In genomic region chr3:43405888-43406636, GRCh38 we compare ENCODE assay signal across 14 cellular contexts.
DNase-seq lines count a peak whose midpoint lies in the region; ATAC-seq, FAIRE-seq and TF ChIP-seq lines count a peak whose summit lies in the region.
"Had no signal": no experiment of that assay in that cellular context is flagged by ENCODE, and none has a peak within 500 bp of the region (broad histone marks: within the 10 kb centered on the region; RNA-seq: fewer than 3 reads in every experiment).

No MANE protein-coding gene starts in this region.

- H3K9me3 ChIP-seq in naive thymus-derived CD4-positive, alpha-beta T cell (ENCODE audit: control insufficient read depth in 2 of 3, low read length in 3 of 3), result no peaks in the 10 kb centered on the region

- H3K27ac Mint-ChIP-seq in naive thymus-derived CD4-positive, alpha-beta T cell, result peak overlapping the region in 1 of 9 donors; percentile 51
- H3K27ac Mint-ChIP-seq: activated CD4-positive, alpha-beta memory T cell treated with anti-CD3 and anti-CD28 coated beads, Interleukin-2, amount 10 ng/mL, durations not matched to agents 7 days and 5 days; activated naive CD8-positive, alpha-beta T cell; naive B cell had no signal

- peaks cover 0 to 10% (median 4%) of the 10 kb centered on the region in 5 donors for H3K36me3 Mint-ChIP-seq in naive thymus-derived CD4-positive, alpha-beta T cell
- H3K36me3 Mint-ChIP-seq: naive B cell had no signal

- ATAC-seq in naive thymus-derived CD4-positive, alpha-beta T cell, result peak; percentile 61
- no peak for ATAC-seq in HG03280 (IDR thresholded peaks at IDR 0.05; ENCODE audit: unreplicated experiment)
- ATAC-seq in HG03139 (IDR thresholded peaks at IDR 0.05; ENCODE audit: unreplicated experiment), result no peak

- POLR2A ChIA-PET in naive thymus-derived CD4-positive, alpha-beta T cell (lab: Charles Lee), result interaction anchor here (0.6 kb wide), 1 partner anchor 10 kb away, joined by 3 read pairs; no protein-coding TSS in a partner anchor

- TF ChIP-seq CTCF in epithelial cell of esophagus (IDR thresholded peaks at IDR 0.05; ENCODE audit: insufficient read depth, low read depth, low read length, missing control alignments), result no peak

- H3K4me3 ChIP-seq in epithelial cell of esophagus (ENCODE audit: low read length), result no peak overlapping the region
- no peak overlapping the region for H3K4me3 ChIP-seq in naive thymus-derived CD4-positive, alpha-beta T cell (ENCODE audit: low read length)

- peaks cover 0 to 1% (median 0%) of the 10 kb centered on the region in 11 donors for H3K9me3 Mint-ChIP-seq in naive thymus-derived CD4-positive, alpha-beta T cell
- H3K9me3 Mint-ChIP-seq: activated CD4-positive, alpha-beta memory T cell treated with anti-CD3 and anti-CD28 coated beads, Interleukin-2, amount 10 ng/mL, durations not matched to agents 7 days and 5 days; CD4-positive, CD25-positive, alpha-beta regulatory T cell; naive B cell had no signal

- peaks cover 0 to 14% (median 0%) of the 10 kb centered on the region in 7 donors for H3K4me1 Mint-ChIP-seq in naive thymus-derived CD4-positive, alpha-beta T cell
- H3K4me1 Mint-ChIP-seq: activated CD4-positive, alpha-beta memory T cell treated with anti-CD3 and anti-CD28 coated beads, Interleukin-2, amount 10 ng/mL, durations not matched to agents 7 days and 5 days; naive B cell had no signal

- intact Hi-C loops in naive thymus-derived CD4-positive, alpha-beta T cell (cut with micrococcal nuclease), result no loop called here

- DNase-seq in Daoy (ENCODE audit: low read depth) (peak; percentile 58), RPMI7951 (ENCODE audit: low read depth) (peak; percentile 81), epithelial cell of esophagus (ENCODE audit: low read depth) (peak; percentile 9), GM19239 (ENCODE audit: insufficient read length, low spot score) (no peak)
- DNase-seq in naive thymus-derived CD4-positive, alpha-beta T cell, result no peak
- DNase-seq in activated CD4-positive, CD25-positive, alpha-beta regulatory T cell (lab: John Stamatoyannopoulos, UW), result no peak
- DNase-seq: activated CD4-positive, alpha-beta memory T cell treated with anti-CD3 and anti-CD28 coated beads, Interleukin-2, amount 10 ng/mL, durations not matched to agents 7 days and 5 days; H7; naive B cell; NCI-H187 had no signal

- no peaks in the 10 kb centered on the region for H3K36me3 ChIP-seq in naive thymus-derived CD4-positive, alpha-beta T cell (ENCODE audit: control insufficient read depth in 2 of 3, insufficient read depth in 3 of 3, low read length in 3 of 3)

- no peak overlapping the region for H3K27ac ChIP-seq in naive thymus-derived CD4-positive, alpha-beta T cell (ENCODE audit: low read depth, low read length)

- CTCF ChIA-PET in naive thymus-derived CD4-positive, alpha-beta T cell (lab: Charles Lee), result interaction anchor here (0.6 kb wide), 1 partner anchor 1726 kb away, joined by 3 read pairs; no protein-coding TSS in a partner anchor

- no peaks in the 10 kb centered on the region for H3K4me1 ChIP-seq in naive thymus-derived CD4-positive, alpha-beta T cell (ENCODE audit: control insufficient read depth in 2 of 2, insufficient read depth in 2 of 2, low read length in 2 of 2)

- no peaks in the 10 kb centered on the region for H3K27me3 ChIP-seq in naive thymus-derived CD4-positive, alpha-beta T cell (ENCODE audit: control insufficient read depth in 2 of 2, insufficient read depth in 2 of 2, low read length in 2 of 2)

- no peak overlapping the region for H3K4me3 Mint-ChIP-seq in naive thymus-derived CD4-positive, alpha-beta T cell
- H3K4me3 Mint-ChIP-seq: activated CD4-positive, alpha-beta memory T cell treated with anti-CD3 and anti-CD28 coated beads, Interleukin-2, amount 10 ng/mL, durations not matched to agents 7 days and 5 days; activated naive CD8-positive, alpha-beta T cell; CD4-positive, CD25-positive, alpha-beta regulatory T cell; naive B cell had no signal

- no peak for FAIRE-seq in GM19239 (lab: Jason Lieb, UNC)

- no peaks in the 10 kb centered on the region for H3K27me3 Mint-ChIP-seq in naive thymus-derived CD4-positive, alpha-beta T cell
- H3K27me3 Mint-ChIP-seq: activated CD4-positive, alpha-beta memory T cell treated with anti-CD3 and anti-CD28 coated beads, Interleukin-2, amount 10 ng/mL, durations not matched to agents 7 days and 5 days; activated naive CD8-positive, alpha-beta T cell; CD4-positive, CD25-positive, alpha-beta regulatory T cell; naive B cell had no signal

Comparison
In these comparisons a context has a peak if more than half of its experiments do, and no peak if none do; other contexts are left out.
1. DNase-seq: peak in Daoy (single experiment), RPMI7951 (single experiment) and epithelial cell of esophagus (single experiment); none in naive thymus-derived CD4-positive, alpha-beta T cell (0 of 9), activated CD4-positive, CD25-positive, alpha-beta regulatory T cell (0 of 4) and GM19239 (single experiment).